27 cellular contexts compared by ENCODE assay signal in genomic region chr13:50055454-50055853, GRCh38. TPM values are rescaled to one million over a fixed set of nuclear protein-coding genes. Genes with fewer than 3 reads are reported as not detected.
DNase-seq lines count a peak whose midpoint lies in the region; ATAC-seq and TF ChIP-seq lines count a peak whose summit lies in the region.
"Had no signal": no experiment of that assay in that cellular context is flagged by ENCODE, and none has a peak within 500 bp of the region (broad histone marks: within the 10 kb centered on the region; RNA-seq: fewer than 3 reads in every experiment).

No MANE protein-coding gene starts in this region.

- intact Hi-C loops in activated CD8-positive, alpha-beta T cell treated with anti-CD3 and anti-CD28 coated beads for 36 hours (cut with micrococcal nuclease): no loop called here

- H3K9ac ChIP-seq in fibroblast of lung (ENCODE audit: insufficient read depth, low read length): no peak overlapping the region

- in situ Hi-C loops in G401 (cut with HindIII; ENCODE audit: low sequenced_read_pairs): no loop called here

- POLR2A ChIA-PET in activated CD8-positive, alpha-beta T cell treated with anti-CD3 and anti-CD28 coated beads for 36 hours (lab: Charles Lee): interaction anchor here (0.9 kb wide), 1 partner anchor 56 kb away, joined by 3 read pairs; no protein-coding TSS in a partner anchor
- POLR2A ChIA-PET in activated CD8-positive, alpha-beta T cell treated with anti-CD3 and anti-CD28 coated beads, Interleukin-2, amount 10 ng/mL, durations not matched to agents 7 days and 5 days (lab: Charles Lee): no interaction called here
- POLR2A ChIA-PET in HEK293 (lab: Yijun Ruan, JAX): no interaction called here

- no peak for TF ChIP-seq CTCF in activated CD8-positive, alpha-beta T cell treated with anti-CD3 and anti-CD28 coated beads for 36 hours (IDR thresholded peaks at IDR 0.05)
- TF ChIP-seq CTCF in HEK293 (tag by site-specific recombination; IDR thresholded peaks at IDR 0.05): no peak
- no peak for TF ChIP-seq CTCF in fibroblast of lung (conservative IDR thresholded peaks at IDR 0.05 in 1 of 2, IDR thresholded peaks at IDR 0.05 in 1 of 2; ENCODE audit: low read depth in 1 of 2, low read length in 2 of 2)
- TF ChIP-seq CTCF in neutrophil (IDR thresholded peaks at IDR 0.05): no peak
- TF ChIP-seq CTCF in endothelial cell (IDR thresholded peaks at IDR 0.05; ENCODE audit: unreplicated experiment): no peak

- H3K27me3 ChIP-seq in fibroblast of lung (ENCODE audit: control insufficient read depth, insufficient read depth, low read length) (no peaks in the 10 kb centered on the region), neutrophil (no peaks in the 10 kb centered on the region)
- H3K27me3 ChIP-seq: heart right ventricle, ovary, SJCRH30, transverse colon had no signal

- CTCF ChIA-PET in activated CD8-positive, alpha-beta T cell treated with anti-CD3 and anti-CD28 coated beads for 36 hours (lab: Charles Lee): no interaction called here
- CTCF ChIA-PET in activated CD8-positive, alpha-beta T cell treated with anti-CD3 and anti-CD28 coated beads, Interleukin-2, amount 10 ng/mL, durations not matched to agents 7 days and 5 days (lab: Charles Lee): no interaction called here
- CTCF ChIA-PET in HEK293 (lab: Yijun Ruan, JAX): no interaction called here

- H3K4me1 Mint-ChIP-seq in activated CD8-positive, alpha-beta T cell treated with anti-CD3 and anti-CD28 coated beads for 36 hours (ENCODE audit: low read depth): peaks cover 16% of the 10 kb centered on the region
- H3K4me1 Mint-ChIP-seq in activated CD8-positive, alpha-beta T cell treated with anti-CD3 and anti-CD28 coated beads, Interleukin-2, amount 10 ng/mL, durations not matched to agents 7 days and 5 days (ENCODE audit: low read depth): peaks cover 51% of the 10 kb centered on the region
- H3K4me1 Mint-ChIP-seq in endothelial cell (ENCODE audit: unreplicated experiment): no peaks in the 10 kb centered on the region
- H3K4me1 Mint-ChIP-seq: nephron had no signal

- peaks cover 43% of the 10 kb centered on the region for H3K36me3 Mint-ChIP-seq in activated CD8-positive, alpha-beta T cell treated with anti-CD3 and anti-CD28 coated beads for 36 hours (ENCODE audit: low read depth)
- H3K36me3 Mint-ChIP-seq in activated CD8-positive, alpha-beta T cell treated with anti-CD3 and anti-CD28 coated beads, Interleukin-2, amount 10 ng/mL, durations not matched to agents 7 days and 5 days (ENCODE audit: low read depth): peaks cover 77% of the 10 kb centered on the region
- H3K36me3 Mint-ChIP-seq in endothelial cell (ENCODE audit: low read depth, unreplicated experiment): peaks cover 4% of the 10 kb centered on the region

- H3K4me2 ChIP-seq in fibroblast of lung (ENCODE audit: extremely low read depth, insufficient read depth, low read length): peak overlapping the region; percentile 51

- H3K9me3 ChIP-seq in HEK293 (ENCODE audit: control insufficient read depth, insufficient read depth, low read depth, low read length) (no peaks in the 10 kb centered on the region), fibroblast of lung (ENCODE audit: control insufficient read depth, insufficient read depth, low read depth, low read length) (no peaks in the 10 kb centered on the region), neutrophil (no peaks in the 10 kb centered on the region)
- H3K9me3 ChIP-seq: ovary, SJCRH30, transverse colon had no signal

- H3K4me1 ChIP-seq in HEK293 (ENCODE audit: control insufficient read depth, insufficient read depth, low read length) (no peaks in the 10 kb centered on the region), fibroblast of lung (ENCODE audit: control insufficient read depth, extremely low read depth, insufficient read depth, low read length) (no peaks in the 10 kb centered on the region), neutrophil (ENCODE audit: control insufficient read depth in 1 of 2, insufficient read depth in 1 of 2, low read depth in 1 of 2, low read length in 1 of 2) (no peaks in the 10 kb centered on the region)
- H3K4me1 ChIP-seq: SJCRH30, transverse colon had no signal

- no peak overlapping the region for H3K4me3 Mint-ChIP-seq in activated CD8-positive, alpha-beta T cell treated with anti-CD3 and anti-CD28 coated beads for 36 hours
- H3K4me3 Mint-ChIP-seq in activated CD8-positive, alpha-beta T cell treated with anti-CD3 and anti-CD28 coated beads, Interleukin-2, amount 10 ng/mL, durations not matched to agents 7 days and 5 days: no peak overlapping the region
- H3K4me3 Mint-ChIP-seq in endothelial cell (ENCODE audit: unreplicated experiment): no peak overlapping the region
- H3K4me3 Mint-ChIP-seq: nephron; stimulated activated effector memory CD8-positive, alpha-beta T cell treated with anti-CD3 and anti-CD28 coated beads, Interleukin-12 subunit alpha, Interleukin-12 subunit beta, amount 100 ng/mL, for 72 hours; T-cell had no signal

- H3K27ac Mint-ChIP-seq in activated CD8-positive, alpha-beta T cell treated with anti-CD3 and anti-CD28 coated beads for 36 hours: peak overlapping the region; percentile 2
- no peak overlapping the region for H3K27ac Mint-ChIP-seq in activated CD8-positive, alpha-beta T cell treated with anti-CD3 and anti-CD28 coated beads, Interleukin-2, amount 10 ng/mL, durations not matched to agents 7 days and 5 days
- no peak overlapping the region for H3K27ac Mint-ChIP-seq in endothelial cell (ENCODE audit: unreplicated experiment)
- H3K27ac Mint-ChIP-seq: nephron; stimulated activated effector memory CD8-positive, alpha-beta T cell treated with anti-CD3 and anti-CD28 coated beads, Interleukin-12 subunit alpha, Interleukin-12 subunit beta, amount 100 ng/mL, for 72 hours had no signal

- peaks cover 64% of the 10 kb centered on the region for H3K79me2 ChIP-seq in fibroblast of lung (ENCODE audit: control insufficient read depth, insufficient read depth, low read length)

- ATAC-seq in activated CD8-positive, alpha-beta T cell treated with anti-CD3 and anti-CD28 coated beads for 36 hours: no peak
- no peak for ATAC-seq in activated CD8-positive, alpha-beta T cell treated with anti-CD3 and anti-CD28 coated beads, Interleukin-2, amount 10 ng/mL, durations not matched to agents 7 days and 5 days
- ATAC-seq: heart right ventricle; stimulated activated effector memory CD8-positive, alpha-beta T cell treated with anti-CD3 and anti-CD28 coated beads, Interleukin-12 subunit alpha, Interleukin-12 subunit beta, amount 100 ng/mL, for 72 hours; T-cell had no signal

- H3K4me3 ChIP-seq in HEK293 (ENCODE audit: low read depth, low read length): no peak overlapping the region
- H3K4me3 ChIP-seq in fibroblast of lung (replicated peaks in 1 of 4; ENCODE audit: control extremely low read depth in 1 of 4, insufficient read depth in 1 of 4, low read depth in 3 of 4, low read length in 4 of 4): peak overlapping the region in 1 of 4 experiments; percentile 23
- no peak overlapping the region for H3K4me3 ChIP-seq in neutrophil (ENCODE audit: low read depth in 1 of 2, low read length in 1 of 2)
- H3K4me3 ChIP-seq: heart right ventricle, ovary, SJCRH30, transverse colon had no signal

- H3K9me3 Mint-ChIP-seq in activated CD8-positive, alpha-beta T cell treated with anti-CD3 and anti-CD28 coated beads for 36 hours: no peaks in the 10 kb centered on the region
- no peaks in the 10 kb centered on the region for H3K9me3 Mint-ChIP-seq in activated CD8-positive, alpha-beta T cell treated with anti-CD3 and anti-CD28 coated beads, Interleukin-2, amount 10 ng/mL, durations not matched to agents 7 days and 5 days (ENCODE audit: insufficient read depth)
- no peaks in the 10 kb centered on the region for H3K9me3 Mint-ChIP-seq in endothelial cell (ENCODE audit: unreplicated experiment)
- H3K9me3 Mint-ChIP-seq: IgD-negative memory B cell; stimulated activated effector memory CD8-positive, alpha-beta T cell treated with anti-CD3 and anti-CD28 coated beads, Interleukin-12 subunit alpha, Interleukin-12 subunit beta, amount 100 ng/mL, for 72 hours had no signal

- no peak for DNase-seq in activated CD8-positive, alpha-beta T cell treated with anti-CD3 and anti-CD28 coated beads for 36 hours
- no peak for DNase-seq in activated CD8-positive, alpha-beta T cell treated with anti-CD3 and anti-CD28 coated beads, Interleukin-2, amount 10 ng/mL, durations not matched to agents 7 days and 5 days
- DNase-seq in fibroblast of lung (ENCODE audit: low read depth in 2 of 2) (peak in 1 of 2 donors; percentile 12), UCSD-AML1 (lab: John Stamatoyannopoulos, UW; ENCODE audit: unreplicated experiment) (no peak), endothelial cell (ENCODE audit: low spot score) (no peak), G401 (ENCODE audit: low spot score) (no peak)
- DNase-seq: activated CD4-positive, CD25-positive, alpha-beta regulatory T cell treated with anti-CD3 and anti-CD28 coated beads, Interleukin-2, amount 50 U/mL, for 72 hours; activated CD8-positive, alpha-beta memory T cell treated with anti-CD3 and anti-CD28 coated beads for 24 hours; activated effector memory CD4-positive, alpha-beta T cell treated with anti-CD3 and anti-CD28 coated beads, Interleukin-2, amount 50 U/mL, for 16 hours; activated T-cell treated with anti-CD3 and anti-CD28 coated beads for 4 hours; central memory CD4-positive, alpha-beta T cell; cortex of kidney; effector memory CD4-positive, alpha-beta T cell; EL; heart right ventricle; kidney glomerular epithelial cell; NCI-H146; NCI-H446 treated with DMSO at 0.1 percent for 48 hours; ovary; SJCRH30; T-cell; transverse colon had no signal

- H2AFZ ChIP-seq in fibroblast of lung (ENCODE audit: low read length): peak overlapping the region; percentile 22

- no peaks in the 10 kb centered on the region for H4K20me1 ChIP-seq in fibroblast of lung (ENCODE audit: control insufficient read depth, extremely low read depth, insufficient read depth, low read length)

- H3K36me3 ChIP-seq in HEK293 (ENCODE audit: control insufficient read depth in 2 of 2, insufficient read depth in 1 of 2, low read length in 2 of 2) (peaks cover 12 to 35% of the 10 kb centered on the region in 2 experiments), fibroblast of lung (ENCODE audit: control insufficient read depth, insufficient read depth, low read length) (peaks cover 1% of the 10 kb centered on the region), neutrophil (peaks cover 11% of the 10 kb centered on the region)
- H3K36me3 ChIP-seq: ovary had no signal

- H3K27ac ChIP-seq in HEK293 (ENCODE audit: extremely low read depth, low read depth, low read length): no peak overlapping the region
- no peak overlapping the region for H3K27ac ChIP-seq in fibroblast of lung (ENCODE audit: insufficient read depth, low read length)
- peak overlapping the region; percentile 22 for H3K27ac ChIP-seq in neutrophil
- H3K27ac ChIP-seq: ovary, SJCRH30, transverse colon had no signal

- H3K27me3 Mint-ChIP-seq in activated CD8-positive, alpha-beta T cell treated with anti-CD3 and anti-CD28 coated beads for 36 hours: no peaks in the 10 kb centered on the region
- no peaks in the 10 kb centered on the region for H3K27me3 Mint-ChIP-seq in activated CD8-positive, alpha-beta T cell treated with anti-CD3 and anti-CD28 coated beads, Interleukin-2, amount 10 ng/mL, durations not matched to agents 7 days and 5 days (ENCODE audit: low read depth)
- no peaks in the 10 kb centered on the region for H3K27me3 Mint-ChIP-seq in endothelial cell (ENCODE audit: unreplicated experiment)
- H3K27me3 Mint-ChIP-seq: IgD-negative memory B cell, T-cell had no signal

RNA-seq across cellular contexts. Expression of gene KCNRG, which starts 40.2 kb away (rescaled TPM):
- under 1 TPM; 0.18 to 0.36 TPM for total RNA-seq in activated CD8-positive, alpha-beta T cell treated with anti-CD3 and anti-CD28 coated beads for 36 hours
- under 1 TPM; 0.18 to 0.82 TPM for total RNA-seq in activated CD8-positive, alpha-beta T cell treated with anti-CD3 and anti-CD28 coated beads, Interleukin-2, amount 10 ng/mL, durations not matched to agents 7 days and 5 days
- total RNA-seq in fibroblast of lung (7.4 and 7.7 TPM in 2 replicates), endothelial cell (ENCODE audit: unreplicated experiment) (0.69 TPM)
- polyA plus RNA-seq in fibroblast of lung: 1.3 and 2.0 TPM in 2 replicates
- polyA plus RNA-seq in fibroblast of lung (2012): 0.13 and 0.66 TPM in 2 replicates
- polyA minus RNA-seq in fibroblast of lung (ENCODE audit: low replicate concordance): not detected in 2 replicates
- total RNA-seq in G401 (2014; rRNA removed; shearing (Covaris generic)): 0.92 TPM in 1 of 2 replicates, not detected in the other

RNA-seq across cellular contexts. Expression of gene TRIM13, which starts 58.6 kb away (rescaled TPM):
- total RNA-seq in activated CD8-positive, alpha-beta T cell treated with anti-CD3 and anti-CD28 coated beads for 36 hours: 10 to 100 TPM; 12.5 to 13.4 TPM
- total RNA-seq in activated CD8-positive, alpha-beta T cell treated with anti-CD3 and anti-CD28 coated beads, Interleukin-2, amount 10 ng/mL, durations not matched to agents 7 days and 5 days: 10 to 100 TPM; 11.8 to 12.0 TPM
- 24.4 and 25.4 TPM in 2 replicates for total RNA-seq in fibroblast of lung
- 16.0 and 21.1 TPM in 2 replicates for polyA plus RNA-seq in fibroblast of lung
- polyA plus RNA-seq in fibroblast of lung (2012): 14.3 and 17.6 TPM in 2 replicates
- 4.2 and 11.9 TPM in 2 replicates for polyA minus RNA-seq in fibroblast of lung (ENCODE audit: low replicate concordance)
- total RNA-seq in endothelial cell (ENCODE audit: unreplicated experiment): 34.9 TPM
- 3.6 and 11.9 TPM in 2 replicates for total RNA-seq in G401 (2014; rRNA removed; shearing (Covaris generic))
